9 cellular contexts compared by ENCODE assay signal in the genomic region with DNA sequence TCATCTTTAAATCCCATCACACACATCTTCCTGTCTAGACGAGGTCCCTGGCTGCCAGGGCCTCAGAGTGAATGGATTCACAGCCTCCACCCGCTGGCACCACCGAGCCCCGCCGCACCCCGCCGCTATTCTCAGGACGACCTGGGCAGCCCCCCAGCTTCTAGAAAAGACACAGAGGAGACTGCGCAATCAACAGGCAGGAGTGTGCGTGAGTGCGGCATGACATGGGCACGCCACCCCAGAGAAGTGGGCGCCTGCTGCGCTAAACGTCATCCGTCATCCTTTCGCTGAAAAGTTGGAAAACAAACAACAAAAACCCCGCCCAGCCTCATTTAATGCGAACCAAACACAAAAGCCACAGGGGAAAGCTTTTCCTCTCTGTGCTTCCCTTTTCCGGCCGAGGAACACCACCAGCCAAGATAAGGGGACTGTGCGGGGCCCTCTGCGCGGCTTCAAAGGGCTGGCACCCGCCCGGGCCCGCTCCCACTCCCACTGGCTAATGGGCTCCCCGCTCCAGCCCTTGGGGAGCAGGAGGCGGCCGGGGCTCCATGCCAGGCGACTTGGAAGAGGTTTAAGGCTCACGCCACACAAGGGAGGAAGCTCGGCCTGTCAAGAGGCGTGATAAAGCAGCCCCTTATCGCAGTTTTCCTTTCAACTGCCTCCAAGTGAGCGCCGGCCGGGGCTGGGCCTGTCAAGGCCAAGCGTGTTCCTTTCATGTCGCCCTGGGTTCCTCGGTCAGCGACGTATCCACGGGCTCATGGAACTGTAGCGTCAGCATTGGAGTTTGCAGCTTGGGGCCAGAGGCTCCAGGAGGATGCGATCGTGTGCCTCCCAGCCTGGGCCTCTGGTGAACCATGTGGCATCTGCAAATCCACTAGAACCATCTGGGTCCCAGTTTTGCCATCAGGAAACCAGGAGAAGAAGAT. TPM values are rescaled to one million over a fixed set of nuclear protein-coding genes. Genes with fewer than 3 reads are reported as not detected.
A peak's percentile ranks its signal among the peaks of the same experiment; 100 is the strongest.
DNase-seq lines count a peak whose midpoint lies in the region; ATAC-seq and TF ChIP-seq lines count a peak whose summit lies in the region.
"Had no signal": no experiment of that assay in that cellular context is flagged by ENCODE, and none has a peak within 500 bp of the region (broad histone marks: within the 10 kb centered on the region; RNA-seq: fewer than 3 reads in every experiment).

No MANE protein-coding gene starts in this region.

- peak; percentile 15 for DNase-seq in NCI-H748 treated with DMSO at 0.1 percent for 48 hours (lab: John Stamatoyannopoulos, UW)
- DNase-seq in erythroblast (lab: John Stamatoyannopoulos, UW): peak; percentile 86 to 90
- DNase-seq in natural killer cell treated with Interleukin-12 subunit alpha and Interleukin-12 subunit beta and Interleukin-15 and Interleukin-18, amount 100 ng/mL, for 72 hours (ENCODE audit: low spot score): no peak
- DNase-seq in HCEC 1CT: no peak
- DNase-seq in NCI-H82 treated with DMSO at 0.1 percent for 48 hours (lab: John Stamatoyannopoulos, UW; ENCODE audit: unreplicated experiment): no peak
- DNase-seq: GOT3 had no signal

- TF ChIP-seq POLR2A in erythroblast (IDR thresholded peaks at IDR 0.05; ENCODE audit: low read length): peak; percentile 42

- peak overlapping the region; percentile 47 to 77 (median 67); a peak in 21 of 22 replicates for H3K9ac ChIP-seq in BLaER1 treated with 17β-estradiol and CSF1 and Interleukin-3, amounts not matched to agents 10 nM and 100 nM

- H3K4me3 ChIP-seq in BLaER1 treated with 17β-estradiol and CSF1 and Interleukin-3, amounts not matched to agents 10 nM and 100 nM: peak overlapping the region; percentile 14 to 59 (median 38); a peak in 18 of 20 replicates

- H3K4me1 ChIP-seq in BLaER1 treated with 17β-estradiol and CSF1 and Interleukin-3, amounts not matched to agents 10 nM and 100 nM: peaks cover 63 to 84% (median 78%) of the 10 kb centered on the region in 10 experiments

- H3K27me3 Mint-ChIP-seq in natural killer cell treated with Interleukin-12 subunit alpha and Interleukin-12 subunit beta and Interleukin-15 and Interleukin-18, amount 100 ng/mL, for 72 hours: no peaks in the 10 kb centered on the region

- H4K20me1 ChIP-seq in BLaER1 treated with 17β-estradiol and CSF1 and Interleukin-3, amounts not matched to agents 10 nM and 100 nM: peaks cover 0 to 4% (median 0%) of the 10 kb centered on the region in 11 experiments; a peak in 2 of 22 replicates

- H3K9me3 ChIP-seq in BLaER1 treated with 17β-estradiol and CSF1 and Interleukin-3, amounts not matched to agents 10 nM and 100 nM (replicated peaks in 1 of 11): no peaks in the 10 kb centered on the region

- peaks cover 15% of the 10 kb centered on the region for H3K36me3 Mint-ChIP-seq in natural killer cell treated with Interleukin-12 subunit alpha and Interleukin-12 subunit beta and Interleukin-15 and Interleukin-18, amount 100 ng/mL, for 72 hours

- peak overlapping the region; percentile 93 to 97 for H3K27ac Mint-ChIP-seq in natural killer cell treated with Interleukin-12 subunit alpha and Interleukin-12 subunit beta and Interleukin-15 and Interleukin-18, amount 100 ng/mL, for 72 hours

- no peaks in the 10 kb centered on the region for H3K27me3 ChIP-seq in BLaER1 treated with 17β-estradiol and CSF1 and Interleukin-3, amounts not matched to agents 10 nM and 100 nM

- H3K4me3 Mint-ChIP-seq in natural killer cell treated with Interleukin-12 subunit alpha and Interleukin-12 subunit beta and Interleukin-15 and Interleukin-18, amount 100 ng/mL, for 72 hours: peak overlapping the region; percentile 50

- peak overlapping the region; percentile 87 to 96 (median 93) for H3K4me2 ChIP-seq in BLaER1 treated with 17β-estradiol and CSF1 and Interleukin-3, amounts not matched to agents 10 nM and 100 nM

- ATAC-seq in natural killer cell treated with Interleukin-12 subunit alpha and Interleukin-12 subunit beta and Interleukin-15 and Interleukin-18, amount 100 ng/mL, for 72 hours: no peak
- ATAC-seq in GM19467 (IDR thresholded peaks at IDR 0.05; ENCODE audit: unreplicated experiment) (no peak), GM19395 (IDR thresholded peaks at IDR 0.05; ENCODE audit: unreplicated experiment) (no peak)

- H3K9me3 Mint-ChIP-seq in natural killer cell treated with Interleukin-12 subunit alpha and Interleukin-12 subunit beta and Interleukin-15 and Interleukin-18, amount 100 ng/mL, for 72 hours: no peaks in the 10 kb centered on the region

- peak overlapping the region; percentile 30 to 81 (median 73); a peak in 21 of 22 replicates for H3K27ac ChIP-seq in BLaER1 treated with 17β-estradiol and CSF1 and Interleukin-3, amounts not matched to agents 10 nM and 100 nM

- H3K36me3 ChIP-seq in BLaER1 treated with 17β-estradiol and CSF1 and Interleukin-3, amounts not matched to agents 10 nM and 100 nM: peaks cover 0 to 7% (median 0%) of the 10 kb centered on the region in 11 experiments; a peak in 1 of 22 replicates

- H3K4me1 Mint-ChIP-seq in natural killer cell treated with Interleukin-12 subunit alpha and Interleukin-12 subunit beta and Interleukin-15 and Interleukin-18, amount 100 ng/mL, for 72 hours (ENCODE audit: low read depth in 2 of 2): peaks cover 93 to 95% of the 10 kb centered on the region in 2 donors

RNA-seq across cellular contexts. Expression of a gene that starts 50.1 kb away (rescaled TPM):
- total RNA-seq in natural killer cell treated with Interleukin-12 subunit alpha and Interleukin-12 subunit beta and Interleukin-15 and Interleukin-18, amount 100 ng/mL, for 72 hours: 10 to 100 TPM; 83.3 to 97.1 TPM

Comparison
In these comparisons a context has a peak if more than half of its experiments do, and no peak if none do; other contexts are left out.
1. DNase-seq: peak in NCI-H748 treated with DMSO at 0.1 percent for 48 hours (single experiment) and erythroblast (2 of 2); none in natural killer cell treated with Interleukin-12 subunit alpha and Interleukin-12 subunit beta and Interleukin-15 and Interleukin-18, amount 100 ng/mL, for 72 hours (single experiment), HCEC 1CT (single experiment) and NCI-H82 treated with DMSO at 0.1 percent for 48 hours (single experiment).